In the genomic region with DNA sequence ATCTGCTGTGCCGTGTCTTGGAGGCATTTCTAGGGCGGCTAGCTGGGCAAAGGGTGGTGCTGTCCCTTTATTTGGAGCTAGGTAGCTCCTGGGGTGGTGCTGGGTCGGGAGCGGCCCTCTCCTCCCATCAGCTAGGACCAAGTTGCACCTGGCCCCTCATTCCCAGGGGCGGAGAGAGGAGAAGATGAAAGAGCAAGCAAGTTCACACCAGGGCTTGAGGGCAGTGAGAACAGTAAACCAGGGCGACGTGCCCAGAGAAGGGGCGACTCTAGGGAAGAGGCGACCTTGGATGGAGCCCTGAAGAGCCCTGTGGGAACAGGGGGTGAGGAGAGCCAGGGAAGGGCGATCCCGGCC, we compare ENCODE assay signal across 12 cellular contexts. TPM values are rescaled to one million over a fixed set of nuclear protein-coding genes. Genes with fewer than 3 reads are reported as not detected.
DNase-seq lines count a peak whose midpoint lies in the region; ATAC-seq, FAIRE-seq and TF ChIP-seq lines count a peak whose summit lies in the region.
"Had no signal": no experiment of that assay in that cellular context is flagged by ENCODE, and none has a peak within 500 bp of the region (broad histone marks: within the 10 kb centered on the region; RNA-seq: fewer than 3 reads in every experiment).

No MANE protein-coding gene starts in this region.

- H3K9me3 ChIP-seq in HepG2 (ENCODE audit: low read length) (no peaks in the 10 kb centered on the region), right lobe of liver (no peaks in the 10 kb centered on the region), OCI-LY1 (ENCODE audit: low read length) (no peaks in the 10 kb centered on the region)

- H3K9ac ChIP-seq in HepG2 (ENCODE audit: insufficient read depth, low read depth, low read length): no peak overlapping the region
- no peak overlapping the region for H3K9ac ChIP-seq in OCI-LY1 (ENCODE audit: low read length)

- H3K27ac ChIP-seq in HepG2 (ENCODE audit: extremely low read length, insufficient read depth, low read length): no peak overlapping the region
- no peak overlapping the region for H3K27ac ChIP-seq in right lobe of liver
- no peak overlapping the region for H3K27ac ChIP-seq in OCI-LY1 (ENCODE audit: low read depth, low read length, poor library complexity, severe bottlenecking)

- no peak overlapping the region for H3K27ac Mint-ChIP-seq in endothelial cell (ENCODE audit: unreplicated experiment)
- H3K27ac Mint-ChIP-seq in type B pancreatic cell: peak overlapping the region; percentile 95

- FAIRE-seq in HepG2 (lab: Jason Lieb, UNC): no peak

- in situ Hi-C loops in HepG2 (cut with HindIII; ENCODE audit: extremely low pct_ligation_motif_present, low pct_unique_long_range_greater_than_20kb): loop anchor here (5.0 to 25.0 kb wide), 2 partner anchors 42 to 112 kb away; no protein-coding TSS in a partner anchor

- no peak for TF ChIP-seq POLR2A in HepG2 (IDR thresholded peaks at IDR 0.05; ENCODE audit: insufficient read depth in 1 of 2, low read depth in 2 of 2, low read length in 2 of 2)
- TF ChIP-seq POLR2A in right lobe of liver (IDR thresholded peaks at IDR 0.05): no peak

- no peaks in the 10 kb centered on the region for H3F3A ChIP-seq in OCI-LY1 (ENCODE audit: insufficient read depth, low read length)

- H3K36me3 Mint-ChIP-seq in endothelial cell (ENCODE audit: low read depth, unreplicated experiment) (peaks cover 4% of the 10 kb centered on the region), type B pancreatic cell (no peaks in the 10 kb centered on the region)

- no peaks in the 10 kb centered on the region for H4K20me1 ChIP-seq in HepG2 (ENCODE audit: insufficient read depth, low read length)
- H4K20me1 ChIP-seq in OCI-LY1 (ENCODE audit: insufficient read depth, low read length): no peaks in the 10 kb centered on the region

- H2AFZ ChIP-seq in HepG2 (ENCODE audit: low read length) (no peak overlapping the region), OCI-LY1 (ENCODE audit: low read length) (no peak overlapping the region)

- H3K4me1 Mint-ChIP-seq in endothelial cell (ENCODE audit: unreplicated experiment): peaks cover 19% of the 10 kb centered on the region
- peaks cover 20% of the 10 kb centered on the region for H3K4me1 Mint-ChIP-seq in type B pancreatic cell (ENCODE audit: unreplicated experiment)

- 3% methylated on average over 11 of the region's 11 CpGs for WGBS in HepG2 (ENCODE audit: low lambda C conversion rate)
- WGBS in right lobe of liver (ENCODE audit: insufficient coverage, low coverage, low lambda C conversion rate, missing lambda C conversion rate): 4% methylated on average over 8 of the region's 11 CpGs

- H3K4me3 ChIP-seq in HepG2 (replicated peaks in 1 of 3; ENCODE audit: insufficient read depth in 1 of 3, low read depth in 2 of 3, low read length in 3 of 3) (peak overlapping the region in 2 of 3 experiments; percentile 21 to 52; a peak in 2 of 6 replicates), right lobe of liver (no peak overlapping the region), OCI-LY1 (ENCODE audit: low read depth, low read length, poor library complexity, severe bottlenecking) (no peak overlapping the region)

- POLR2A ChIA-PET in HepG2 (lab: Yijun Ruan, JAX): no interaction called here

- H3K9me3 Mint-ChIP-seq in endothelial cell (ENCODE audit: unreplicated experiment) (no peaks in the 10 kb centered on the region), type B pancreatic cell (no peaks in the 10 kb centered on the region)

- H3K4me2 ChIP-seq in HepG2 (ENCODE audit: low read depth, low read length): peak overlapping the region; percentile 55
- peak overlapping the region; percentile 34; the same call in 1 of the 2 replicates for H3K4me2 ChIP-seq in OCI-LY1 (ENCODE audit: low read length)

- ATAC-seq in HepG2 (no peak), right lobe of liver (no peak), HG03095 (IDR thresholded peaks at IDR 0.05; ENCODE audit: unreplicated experiment) (no peak)

- no TSS peak for BruUV-seq in HepG2 (replicated peaks; lab: Mats Ljungman, UMichigan)

- H3K27me3 ChIP-seq in HepG2 (ENCODE audit: control insufficient read depth in 1 of 2, insufficient read depth in 2 of 2, low read length in 2 of 2) (peaks cover 27 to 57% of the 10 kb centered on the region in 2 experiments), right lobe of liver (peaks cover 8 to 18% of the 10 kb centered on the region in 2 donors), OCI-LY1 (ENCODE audit: insufficient read depth, low read length) (peaks cover 18% of the 10 kb centered on the region; the same call in 1 of the 2 replicates)

- H3K9me2 ChIP-seq in OCI-LY1 (ENCODE audit: low read depth, low read length): no peaks in the 10 kb centered on the region

- TF ChIP-seq RAD21 in HepG2 (CRISPR knock-in tag; IDR thresholded peaks at IDR 0.05): no peak

- H3K36me3 ChIP-seq in HepG2 (replicated peaks in 1 of 2; ENCODE audit: control insufficient read depth in 1 of 2, insufficient read depth in 2 of 2, low read length in 2 of 2): no peaks in the 10 kb centered on the region
- no peaks in the 10 kb centered on the region for H3K36me3 ChIP-seq in right lobe of liver
- no peaks in the 10 kb centered on the region for H3K36me3 ChIP-seq in OCI-LY1 (ENCODE audit: insufficient read depth, low read length)

- DNase-seq in HepG2 (ENCODE audit: low spot score) (no peak), right lobe of liver (no peak), endothelial cell (ENCODE audit: low spot score) (no peak), type B pancreatic cell (ENCODE audit: extremely low spot score, unreplicated experiment) (no peak), NCI-H2227 (lab: John Stamatoyannopoulos, UW; ENCODE audit: unreplicated experiment) (no peak), NCI-H1048 (lab: John Stamatoyannopoulos, UW) (no peak)
- DNase-seq: activated CD8-positive, alpha-beta memory T cell treated with anti-CD3 and anti-CD28 coated beads for 24 hours; DND-41; kidney glomerular epithelial cell had no signal

- H3K27me3 Mint-ChIP-seq in endothelial cell (ENCODE audit: unreplicated experiment) (peaks cover 30% of the 10 kb centered on the region), type B pancreatic cell (peaks cover 33% of the 10 kb centered on the region)

- H3K4me1 ChIP-seq in HepG2 (ENCODE audit: insufficient read depth, low read length): peaks cover 61% of the 10 kb centered on the region
- H3K4me1 ChIP-seq in right lobe of liver: peaks cover 0 to 5% (median 0%) of the 10 kb centered on the region in 4 donors
- H3K4me1 ChIP-seq in OCI-LY1 (ENCODE audit: insufficient read depth, low read length, severe bottlenecking): peaks cover 40% of the 10 kb centered on the region

- no peaks in the 10 kb centered on the region for H3K79me2 ChIP-seq in HepG2 (ENCODE audit: insufficient read depth, low read length)
- no peaks in the 10 kb centered on the region for H3K79me2 ChIP-seq in OCI-LY1 (ENCODE audit: insufficient read depth, low read length)

- CTCF ChIA-PET in HepG2 (lab: Yijun Ruan, JAX; ENCODE audit: low intra/inter-chr PET ratio, low total read pairs): no interaction called here

- intact Hi-C loops in HepG2 (cut with micrococcal nuclease; ENCODE audit: unreplicated experiment): no loop called here
- intact Hi-C loops in right lobe of liver (cut with DNase I): loop anchor here in 1 of 2 donors (10.0 kb wide), 1 partner anchor 115 kb away; no protein-coding TSS in a partner anchor

- TF ChIP-seq CTCF in HepG2 (CRISPR knock-in tag; IDR thresholded peaks at IDR 0.05): no peak
- no peak for TF ChIP-seq CTCF in right lobe of liver (IDR thresholded peaks at IDR 0.05)
- no peak for TF ChIP-seq CTCF in OCI-LY1 (IDR thresholded peaks at IDR 0.05; ENCODE audit: low read length)
- no peak for TF ChIP-seq CTCF in endothelial cell (IDR thresholded peaks at IDR 0.05; ENCODE audit: unreplicated experiment)
- no peak for TF ChIP-seq CTCF in type B pancreatic cell (conservative IDR thresholded peaks at IDR 0.05)

- H3K4me3 Mint-ChIP-seq in endothelial cell (ENCODE audit: unreplicated experiment): peak overlapping the region; percentile 51
- peak overlapping the region; percentile 88 for H3K4me3 Mint-ChIP-seq in type B pancreatic cell

- no peak for TF ChIP-seq EP300 in HepG2 (IDR thresholded peaks at IDR 0.05; ENCODE audit: low read depth in 2 of 2, low read length in 2 of 2)
- no peak for TF ChIP-seq EP300 in HepG2 (CRISPR knock-in tag; IDR thresholded peaks at IDR 0.05; ENCODE audit: borderline replicate concordance)

RNA-seq across cellular contexts. Expression of a gene that starts 17.0 kb away (rescaled TPM):
- total RNA-seq in HepG2 (2016; rRNA removed; fragmentation: Illumina TruSeq; extraction: Trizol): 0.04 TPM in 1 of 2 replicates, not detected in the other
- not detected in 2 replicates for total RNA-seq in HepG2 (2016; cell fraction: cytosol; rRNA removed; fragmentation: Illumina TruSeq; extraction: Trizol; ENCODE audit: low read depth)
- total RNA-seq in HepG2 (2016; cell fraction: insoluble cytoplasmic fraction; rRNA removed; fragmentation: Illumina TruSeq; extraction: Trizol): 0.09 TPM in 1 of 2 replicates, not detected in the other
- not detected in 2 replicates for total RNA-seq in HepG2 (2016; cell fraction: membrane; rRNA removed; fragmentation: Illumina TruSeq; extraction: Trizol)
- total RNA-seq in HepG2 (2016; cell fraction: nucleus; rRNA removed; fragmentation: Illumina TruSeq; extraction: Trizol): not detected in 2 replicates
- polyA plus RNA-seq in HepG2 (2011; rRNA removed): not detected in 2 replicates
- polyA plus RNA-seq in HepG2 (2011; cell fraction: cytosol; rRNA removed): 0.05 TPM in 1 of 2 replicates, not detected in the other
- 0.14 TPM in 1 of 2 replicates, not detected in the other for polyA plus RNA-seq in HepG2 (2011; cell fraction: nucleus; rRNA removed)
- polyA plus RNA-seq in HepG2 (2012): not detected in 2 replicates
- polyA plus RNA-seq in HepG2 (2016; cell fraction: cytosol; fragmentation: Illumina TruSeq; extraction: Trizol; ENCODE audit: low read depth): not detected in 2 replicates
- not detected in 2 replicates for polyA plus RNA-seq in HepG2 (2016; cell fraction: insoluble cytoplasmic fraction; fragmentation: Illumina TruSeq; extraction: Trizol; ENCODE audit: low read depth)
- not detected in 2 replicates for polyA plus RNA-seq in HepG2 (2016; cell fraction: membrane; fragmentation: Illumina TruSeq; extraction: Trizol; ENCODE audit: low read depth)
- polyA plus RNA-seq in HepG2 (2016; cell fraction: nucleus; fragmentation: Illumina TruSeq; extraction: Trizol; ENCODE audit: insufficient read depth, low read depth): not detected in 2 replicates
- polyA minus RNA-seq in HepG2 (2011; rRNA and poly(A)+ RNA removed; ENCODE audit: low replicate concordance): 0.30 TPM in 1 of 2 replicates, not detected in the other
- polyA minus RNA-seq in HepG2 (2011; cell fraction: cytosol; rRNA and poly(A)+ RNA removed): not detected in 2 replicates
- not detected in 2 replicates for polyA minus RNA-seq in HepG2 (2011; cell fraction: nucleus; rRNA and poly(A)+ RNA removed)
- not detected for total RNA-seq in right lobe of liver
- total RNA-seq in endothelial cell (ENCODE audit: unreplicated experiment): 19.3 TPM
- 13.4 and 15.3 TPM in 2 replicates for total RNA-seq in type B pancreatic cell (ENCODE audit: low replicate concordance)
- total RNA-seq: subcutaneous adipose tissue had no signal

RNA-seq across cellular contexts. Expression of a gene that starts 17.1 kb away (rescaled TPM):
- total RNA-seq in HepG2 (2016; rRNA removed; fragmentation: Illumina TruSeq; extraction: Trizol) (14.9 and 16.3 TPM in 2 replicates), right lobe of liver (10 to 100 TPM; 20.6 to 45.3 (median 30.7) TPM), endothelial cell (ENCODE audit: unreplicated experiment) (68.2 TPM), type B pancreatic cell (ENCODE audit: low replicate concordance) (86.0 and 90.9 TPM in 2 replicates)
- total RNA-seq in HepG2 (2016; cell fraction: cytosol; rRNA removed; fragmentation: Illumina TruSeq; extraction: Trizol; ENCODE audit: low read depth): 6.7 and 9.1 TPM in 2 replicates
- 14.7 and 17.6 TPM in 2 replicates for total RNA-seq in HepG2 (2016; cell fraction: insoluble cytoplasmic fraction; rRNA removed; fragmentation: Illumina TruSeq; extraction: Trizol)
- 9.9 and 10.4 TPM in 2 replicates for total RNA-seq in HepG2 (2016; cell fraction: membrane; rRNA removed; fragmentation: Illumina TruSeq; extraction: Trizol)
- 6.7 and 7.8 TPM in 2 replicates for total RNA-seq in HepG2 (2016; cell fraction: nucleus; rRNA removed; fragmentation: Illumina TruSeq; extraction: Trizol)
- 20.3 and 24.8 TPM in 2 replicates for polyA plus RNA-seq in HepG2 (2011; rRNA removed)
- polyA plus RNA-seq in HepG2 (2011; cell fraction: cytosol; rRNA removed): 24.8 and 40.2 TPM in 2 replicates
- 31.4 and 34.6 TPM in 2 replicates for polyA plus RNA-seq in HepG2 (2011; cell fraction: nucleus; rRNA removed)
- 21.1 and 25.1 TPM in 2 replicates for polyA plus RNA-seq in HepG2 (2012)
- 36.5 and 41.3 TPM in 2 replicates for polyA plus RNA-seq in HepG2 (2016; cell fraction: cytosol; fragmentation: Illumina TruSeq; extraction: Trizol; ENCODE audit: low read depth)
- polyA plus RNA-seq in HepG2 (2016; cell fraction: insoluble cytoplasmic fraction; fragmentation: Illumina TruSeq; extraction: Trizol; ENCODE audit: low read depth): 54.0 and 60.8 TPM in 2 replicates
- 31.7 and 32.3 TPM in 2 replicates for polyA plus RNA-seq in HepG2 (2016; cell fraction: membrane; fragmentation: Illumina TruSeq; extraction: Trizol; ENCODE audit: low read depth)
- polyA plus RNA-seq in HepG2 (2016; cell fraction: nucleus; fragmentation: Illumina TruSeq; extraction: Trizol; ENCODE audit: insufficient read depth, low read depth): 52.6 and 53.1 TPM in 2 replicates
- polyA minus RNA-seq in HepG2 (2011; rRNA and poly(A)+ RNA removed; ENCODE audit: low replicate concordance): 6.4 and 9.9 TPM in 2 replicates
- 5.2 and 6.7 TPM in 2 replicates for polyA minus RNA-seq in HepG2 (2011; cell fraction: cytosol; rRNA and poly(A)+ RNA removed)
- polyA minus RNA-seq in HepG2 (2011; cell fraction: nucleus; rRNA and poly(A)+ RNA removed): 3.7 and 8.7 TPM in 2 replicates

RNA-seq across cellular contexts. Expression of a gene that starts 58.0 kb away (rescaled TPM):
- 1.7 and 2.1 TPM in 2 replicates for total RNA-seq in HepG2 (2016; rRNA removed; fragmentation: Illumina TruSeq; extraction: Trizol)
- total RNA-seq in HepG2 (2016; cell fraction: cytosol; rRNA removed; fragmentation: Illumina TruSeq; extraction: Trizol; ENCODE audit: low read depth): 0.51 and 0.71 TPM in 2 replicates
- 1.5 and 2.6 TPM in 2 replicates for total RNA-seq in HepG2 (2016; cell fraction: insoluble cytoplasmic fraction; rRNA removed; fragmentation: Illumina TruSeq; extraction: Trizol)
- 1.7 TPM in 2 replicates for total RNA-seq in HepG2 (2016; cell fraction: membrane; rRNA removed; fragmentation: Illumina TruSeq; extraction: Trizol)
- 1.2 and 1.4 TPM in 2 replicates for total RNA-seq in HepG2 (2016; cell fraction: nucleus; rRNA removed; fragmentation: Illumina TruSeq; extraction: Trizol)
- 3.4 and 4.3 TPM in 2 replicates for polyA plus RNA-seq in HepG2 (2011; rRNA removed)
- polyA plus RNA-seq in HepG2 (2011; cell fraction: cytosol; rRNA removed): 3.1 and 3.7 TPM in 2 replicates
- polyA plus RNA-seq in HepG2 (2011; cell fraction: nucleus; rRNA removed): 10.9 and 11.3 TPM in 2 replicates
- 2.3 and 4.0 TPM in 2 replicates for polyA plus RNA-seq in HepG2 (2012)
- polyA plus RNA-seq in HepG2 (2016; cell fraction: cytosol; fragmentation: Illumina TruSeq; extraction: Trizol; ENCODE audit: low read depth): 0.66 and 0.83 TPM in 2 replicates
- 2.1 and 2.3 TPM in 2 replicates for polyA plus RNA-seq in HepG2 (2016; cell fraction: insoluble cytoplasmic fraction; fragmentation: Illumina TruSeq; extraction: Trizol; ENCODE audit: low read depth)
- 1.2 and 1.6 TPM in 2 replicates for polyA plus RNA-seq in HepG2 (2016; cell fraction: membrane; fragmentation: Illumina TruSeq; extraction: Trizol; ENCODE audit: low read depth)
- 3.6 and 6.3 TPM in 2 replicates for polyA plus RNA-seq in HepG2 (2016; cell fraction: nucleus; fragmentation: Illumina TruSeq; extraction: Trizol; ENCODE audit: insufficient read depth, low read depth)
- polyA minus RNA-seq in HepG2 (2011; rRNA and poly(A)+ RNA removed; ENCODE audit: low replicate concordance): 4.7 and 13.8 TPM in 2 replicates
- polyA minus RNA-seq in HepG2 (2011; cell fraction: cytosol; rRNA and poly(A)+ RNA removed): 1.2 and 2.5 TPM in 2 replicates
- polyA minus RNA-seq in HepG2 (2011; cell fraction: nucleus; rRNA and poly(A)+ RNA removed): 1.4 and 2.7 TPM in 2 replicates
- total RNA-seq in right lobe of liver: 10 to 100 TPM in 4 of 6 experiments, 1 to 10 TPM in 2; 3.6 to 28.5 (median 10.8) TPM
- 2.8 TPM for total RNA-seq in endothelial cell (ENCODE audit: unreplicated experiment)
- 2.8 and 6.3 TPM in 2 replicates for total RNA-seq in type B pancreatic cell (ENCODE audit: low replicate concordance)

Comparison
In these comparisons a context has a peak if more than half of its experiments do, and no peak if none do; other contexts are left out.
1. H3K4me3 ChIP-seq: peak in HepG2 (2 of 3); none in right lobe of liver (0 of 3) and OCI-LY1 (single experiment).
2. RNA of a gene that starts 17.0 kb away (total RNA-seq): 19.3 TPM in endothelial cell (single experiment) and 13.4 to 15.3 TPM in type B pancreatic cell; 0.04 to 0.09 TPM in HepG2 and not detected in right lobe of liver; every median in the first group is over 10 times any median in the second.